Comparison of ENCODE assay signal across 29 cellular contexts in the genomic region with DNA sequence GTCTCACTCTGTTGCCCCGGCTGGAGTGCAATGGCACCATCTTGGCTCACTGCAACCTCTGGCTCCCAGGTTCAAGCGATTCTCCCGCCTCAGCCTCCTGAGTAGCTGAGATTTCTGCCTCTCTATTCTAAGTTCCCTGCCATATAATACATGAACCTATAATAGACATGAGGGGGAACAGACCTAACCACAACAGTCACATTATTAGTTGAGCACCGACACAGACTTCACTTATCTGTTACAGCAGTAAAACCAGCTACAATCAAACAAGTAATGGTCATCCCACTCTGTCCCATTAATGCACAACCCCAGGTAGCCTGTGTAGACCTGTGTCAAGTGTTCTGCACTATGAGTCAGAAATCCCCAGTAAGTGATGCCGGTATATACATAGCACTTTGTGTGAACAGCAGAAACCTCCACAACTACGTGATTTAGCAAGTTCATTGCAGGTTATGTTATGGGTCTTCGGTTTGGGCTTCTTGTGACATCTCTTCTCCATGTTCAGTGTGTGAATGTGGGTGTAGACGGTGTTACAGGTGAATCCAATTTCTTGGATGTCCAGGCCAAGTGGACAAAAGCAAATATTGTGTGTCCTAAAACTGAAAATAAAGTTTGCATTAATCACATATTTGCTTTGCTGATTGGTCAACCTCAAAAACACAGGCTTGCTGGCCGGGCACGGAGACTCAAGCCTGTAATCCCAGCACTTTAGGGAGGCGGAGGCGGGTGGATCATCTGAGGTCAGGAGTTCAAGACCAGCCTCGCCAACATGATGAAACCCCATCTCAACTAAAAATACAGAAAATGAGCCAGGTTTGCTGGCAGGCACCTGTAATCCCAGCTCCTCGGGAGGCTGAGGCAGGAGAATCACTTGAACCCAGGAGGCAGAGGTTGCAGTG.
"Had no signal": no experiment of that assay in that cellular context is flagged by ENCODE, and none has a peak within 500 bp of the region (broad histone marks: within the 10 kb centered on the region; RNA-seq: fewer than 3 reads in every experiment).

No MANE protein-coding gene starts in this region.

- FAIRE-seq: TTC549 had no signal

- H3K27ac ChIP-seq: breast epithelium, SK-N-MC had no signal

- H3K36me3 ChIP-seq: breast epithelium had no signal

- H3K9me3 ChIP-seq: breast epithelium, MG63 had no signal

- H3K4me3 ChIP-seq: breast epithelium, MG63, SK-N-MC had no signal

- H3K27me3 ChIP-seq: breast epithelium, MG63 had no signal

- ATAC-seq: activated CD8-positive, alpha-beta memory T cell treated with anti-CD3 and anti-CD28 coated beads, Interleukin-2, amount 10 ng/mL, durations not matched to agents 7 days and 5 days; Panc1; Right ventricle myocardium inferior; T-cell had no signal

- DNase-seq: activated B cell treated with CpG ODN at 0.5 μM for 24 hours; activated CD4-positive, alpha-beta T cell treated with anti-CD3 and anti-CD28 coated beads for 1 hour; activated CD4-positive, alpha-beta T cell treated with anti-CD3 and anti-CD28 coated beads, Interleukin-2, amount 10 ng/mL, durations not matched to agents 24 days and 14 days; activated CD4-positive, alpha-beta T cell treated with anti-CD3 and anti-CD28 coated beads, Interleukin-2, amount 50 U/mL, for 48 hours; activated CD8-positive, alpha-beta memory T cell treated with anti-CD3 and anti-CD28 coated beads, Interleukin-2, amount 10 ng/mL, durations not matched to agents 7 days and 5 days; activated effector memory CD4-positive, alpha-beta T cell treated with Interleukin-2 at 50 U/mL for 16 hours; activated naive CD4-positive, alpha-beta T cell; activated T-cell treated with anti-CD3 and anti-CD28 coated beads, Interleukin-2, amount 50 U/mL, for 24 hours; aorta; caudate nucleus; MG63; NCI-H1105; NCI-H1436; NCI-H1694 treated with DMSO at 0.1 percent for 48 hours; NCI-H2029 treated with DMSO at 0.1 percent for 48 hours; NCI-H345; NCI-H510A; NCI-H69; NK-92 treated with Interleukin-12 subunit alpha and Interleukin-12 subunit beta, amount 100 ng/mL, for 24 hours; OCI-M1; RPMI8226; T-cell; T-helper 2 cell; T1000 had no signal
